In the genomic region with DNA sequence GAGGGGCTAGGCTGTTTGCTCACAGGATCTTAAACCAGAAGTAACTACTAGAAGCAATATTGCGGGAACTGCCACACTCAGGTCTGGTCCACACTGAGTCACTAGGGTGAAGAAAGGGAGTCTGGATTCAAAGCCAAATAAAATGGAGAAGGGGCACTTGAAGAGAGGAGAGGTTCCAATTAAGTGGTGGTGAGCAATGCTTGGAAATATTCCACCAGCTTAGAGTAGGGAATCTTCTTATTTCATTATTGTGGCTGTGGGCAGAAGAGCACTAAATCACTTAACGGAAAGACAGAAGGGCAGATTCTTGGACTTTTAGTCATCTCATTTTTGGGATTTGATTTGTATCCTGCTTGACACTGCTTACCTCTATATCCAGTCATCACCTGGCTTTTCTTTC, we compare ENCODE assay signal across 13 cellular contexts.
DNase-seq lines count a peak whose midpoint lies in the region; ATAC-seq and TF ChIP-seq lines count a peak whose summit lies in the region.
"Had no signal": no experiment of that assay in that cellular context is flagged by ENCODE, and none has a peak within 500 bp of the region (broad histone marks: within the 10 kb centered on the region; RNA-seq: fewer than 3 reads in every experiment).

No MANE protein-coding gene starts in this region.

- POLR2A ChIA-PET in AG04449 (lab: Yijun Ruan, JAX): interaction anchor here (0.7 to 1.5 kb wide), 4 partner anchors 48 to 581 kb away, joined by 3 to 6 read pairs (median 4); no protein-coding TSS in a partner anchor

- DNase-seq in AG04449 (ENCODE audit: low read depth, low spot score) (peak; percentile 72), HFF-Myc (ENCODE audit: extremely low read depth, low read depth) (peak; percentile 82), amniotic epithelial cell (ENCODE audit: low read depth) (peak; percentile 80), islet precursor cell (peak; percentile 88), GM13977 (ENCODE audit: low spot score) (no peak), COLO668 (lab: John Stamatoyannopoulos, UW; ENCODE audit: unreplicated experiment) (no peak), NCI-H510A treated with DMSO at 0.1 percent for 48 hours (lab: John Stamatoyannopoulos, UW) (no peak)
- DNase-seq: activated CD4-positive, alpha-beta T cell treated with anti-CD3 and anti-CD28 coated beads for 4 hours; CD4-positive, alpha-beta memory T cell; heart left ventricle; NCI-H510A; posterior cingulate gyrus had no signal

- CTCF ChIA-PET in AG04449 (lab: Yijun Ruan, JAX): interaction anchor here (1.0 to 2.6 kb wide), 2 partner anchors 10 to 12 kb away, joined by 3 to 9 read pairs; no protein-coding TSS in a partner anchor

- in situ Hi-C loops in GM13977 (cut with MboI; ENCODE audit: low pct_unique_long_range_greater_than_20kb, low sequenced_read_pairs, unreplicated experiment): no loop called here

- no peak for ATAC-seq in HG02588 (IDR thresholded peaks at IDR 0.05; ENCODE audit: unreplicated experiment)

- no peak overlapping the region for H3K4me3 ChIP-seq in AG04449 (ENCODE audit: low read depth, low read length)
- no peak overlapping the region for H3K4me3 ChIP-seq in HFF-Myc (replicated peaks; ENCODE audit: low read depth, low read length)
- H3K4me3 ChIP-seq: heart left ventricle had no signal

- no peak for TF ChIP-seq CTCF in AG04449 (IDR thresholded peaks at IDR 0.05; ENCODE audit: insufficient read depth, low read length, missing control alignments)
- TF ChIP-seq CTCF in HFF-Myc (IDR thresholded peaks at IDR 0.05; ENCODE audit: low read depth, low read length, missing control alignments): no peak
- no peak for TF ChIP-seq CTCF in GM13977 (IDR thresholded peaks at IDR 0.05; ENCODE audit: extremely low read depth, insufficient read depth, missing control alignments)

Comparison
In these comparisons a context has a peak if more than half of its experiments do, and no peak if none do; other contexts are left out.
1. DNase-seq: peak in AG04449 (single experiment), HFF-Myc (single experiment), amniotic epithelial cell (single experiment) and islet precursor cell (single experiment); none in GM13977 (single experiment), COLO668 (single experiment) and NCI-H510A treated with DMSO at 0.1 percent for 48 hours (single experiment).